ENCODE assay signal across 8 cellular contexts in genomic region chr13:50123862-50124535, GRCh38.
DNase-seq lines count a peak whose midpoint lies in the region; ATAC-seq and TF ChIP-seq lines count a peak whose summit lies in the region.

No MANE protein-coding gene starts in this region.

- DNase-seq in AML-193 (lab: John Stamatoyannopoulos, UW) (peak; percentile 86 to 91), NCI-H510A treated with DMSO at 0.1 percent for 48 hours (lab: John Stamatoyannopoulos, UW) (peak; percentile 78), dedifferentiated amniotic fluid mesenchymal stem cell (ENCODE audit: extremely low spot score) (peak; percentile 67), right lobe of liver (no peak)
- DNase-seq in activated CD4-positive, alpha-beta T cell treated with anti-CD3 and anti-CD28 coated beads, Interleukin-2, amount 10 ng/mL, durations not matched to agents 7 days and 5 days, result peak; percentile 59
- peak; percentile 46 to 61 (median 50) for DNase-seq in stimulated activated CD4-positive, alpha-beta T cell treated with anti-CD3 and anti-CD28 coated beads, TNF-alpha, amount 100 ng/mL, for 4 hours (ENCODE audit: low read depth in 3 of 3)

- H3K27me3 Mint-ChIP-seq in activated CD4-positive, alpha-beta T cell treated with anti-CD3 and anti-CD28 coated beads, Interleukin-2, amount 10 ng/mL, durations not matched to agents 7 days and 5 days, result peaks cover 16% of the 10 kb centered on the region

- no peaks in the 10 kb centered on the region for H3K36me3 ChIP-seq in right lobe of liver

- peak overlapping the region; percentile 98 to 100 (median 99) for H3K27ac ChIP-seq in right lobe of liver

- POLR2A ChIA-PET in activated CD4-positive, alpha-beta T cell treated with anti-CD3 and anti-CD28 coated beads, Interleukin-2, amount 10 ng/mL, durations not matched to agents 7 days and 5 days (lab: Charles Lee), result interaction anchor here (0.6 to 2.1 kb wide), 4 partner anchors 40 to 788 kb away, joined by 3 to 9 read pairs (median 4); no protein-coding TSS in a partner anchor

- peaks cover 43% of the 10 kb centered on the region for H3K4me1 Mint-ChIP-seq in activated CD4-positive, alpha-beta T cell treated with anti-CD3 and anti-CD28 coated beads, Interleukin-2, amount 10 ng/mL, durations not matched to agents 7 days and 5 days

- H3K4me1 ChIP-seq in right lobe of liver, result peaks cover 0 to 30% (median 4%) of the 10 kb centered on the region in 4 donors

- TF ChIP-seq CTCF in right lobe of liver (IDR thresholded peaks at IDR 0.05), result no peak

- peak; percentile 72 for ATAC-seq in GM19043 (IDR thresholded peaks at IDR 0.05; ENCODE audit: low read depth, unreplicated experiment)
- peak; percentile 58 for ATAC-seq in HG03196 (IDR thresholded peaks at IDR 0.05; ENCODE audit: unreplicated experiment)
- peak; percentile 77 to 87 (median 81) for ATAC-seq in right lobe of liver

- H3K36me3 Mint-ChIP-seq in activated CD4-positive, alpha-beta T cell treated with anti-CD3 and anti-CD28 coated beads, Interleukin-2, amount 10 ng/mL, durations not matched to agents 7 days and 5 days (ENCODE audit: low read depth), result peaks cover 28% of the 10 kb centered on the region

- 0% methylated on average over 35 of the region's 69 CpGs for WGBS in right lobe of liver (ENCODE audit: insufficient coverage, low coverage, low lambda C conversion rate, missing lambda C conversion rate)

- peak overlapping the region; percentile 81 for H3K4me3 Mint-ChIP-seq in activated CD4-positive, alpha-beta T cell treated with anti-CD3 and anti-CD28 coated beads, Interleukin-2, amount 10 ng/mL, durations not matched to agents 7 days and 5 days

- peak; percentile 95 for TF ChIP-seq POLR2A in right lobe of liver (IDR thresholded peaks at IDR 0.05)

- H3K27ac Mint-ChIP-seq in activated CD4-positive, alpha-beta T cell treated with anti-CD3 and anti-CD28 coated beads, Interleukin-2, amount 10 ng/mL, durations not matched to agents 7 days and 5 days, result peak overlapping the region; percentile 91

- no peaks in the 10 kb centered on the region for H3K9me3 ChIP-seq in right lobe of liver

- H3K27me3 ChIP-seq in right lobe of liver, result peaks cover 0 to 8% of the 10 kb centered on the region in 2 donors

- H3K9me3 Mint-ChIP-seq in activated CD4-positive, alpha-beta T cell treated with anti-CD3 and anti-CD28 coated beads, Interleukin-2, amount 10 ng/mL, durations not matched to agents 7 days and 5 days, result no peaks in the 10 kb centered on the region

- intact Hi-C loops in right lobe of liver (cut with DNase I), result no loop called here

- CTCF ChIA-PET in activated CD4-positive, alpha-beta T cell treated with anti-CD3 and anti-CD28 coated beads, Interleukin-2, amount 10 ng/mL, durations not matched to agents 7 days and 5 days (lab: Charles Lee), result interaction anchor here (0.7 to 3.0 kb wide), 4 partner anchors 41 to 127 kb away, joined by 3 to 9 read pairs (median 4); partner anchors contain the start of gene TRIM13

- peak overlapping the region; percentile 79 to 98 (median 89) for H3K4me3 ChIP-seq in right lobe of liver

Comparison
In these comparisons a context has a peak if more than half of its experiments do, and no peak if none do; other contexts are left out.
1. DNase-seq: peak in AML-193 (2 of 2), NCI-H510A treated with DMSO at 0.1 percent for 48 hours (single experiment), activated CD4-positive, alpha-beta T cell treated with anti-CD3 and anti-CD28 coated beads, Interleukin-2, amount 10 ng/mL, durations not matched to agents 7 days and 5 days (single experiment), dedifferentiated amniotic fluid mesenchymal stem cell (single experiment) and stimulated activated CD4-positive, alpha-beta T cell treated with anti-CD3 and anti-CD28 coated beads, TNF-alpha, amount 100 ng/mL, for 4 hours (3 of 3); none in right lobe of liver (0 of 3).
2. Peak in every context shown above with its lines, with median percentiles within 50 percentile points of each other: ATAC-seq.